ENCODE assay signal across 26 cellular contexts in genomic region chr20:57188056-57188455, GRCh38.
"Had no signal": no experiment of that assay in that cellular context is flagged by ENCODE, and none has a peak within 500 bp of the region (broad histone marks: within the 10 kb centered on the region; RNA-seq: fewer than 3 reads in every experiment).

No MANE protein-coding gene starts in this region.

- H3K9me3 ChIP-seq: ovary, psoas muscle, thoracic aorta, thyroid gland, tibial nerve, upper lobe of right lung, vagina had no signal

- H3K36me3 ChIP-seq: neural progenitor cell, ovary, thoracic aorta, thyroid gland, tibial nerve, upper lobe of right lung, vagina had no signal

- H3K9ac ChIP-seq: neural progenitor cell, parathyroid adenoma had no signal

- H3K9me3 Mint-ChIP-seq: natural killer cell treated with Interleukin-12 subunit alpha and Interleukin-12 subunit beta and Interleukin-15 and Interleukin-18, amount 100 ng/mL, for 72 hours; neural progenitor cell; stimulated activated naive CD8-positive, alpha-beta T cell treated with anti-CD3 and anti-CD28 coated beads, Interleukin-15, amount 100 ng/mL, for 72 hours had no signal

- H3K4me3 ChIP-seq: neural progenitor cell, ovary, psoas muscle, thoracic aorta, thyroid gland, tibial nerve, upper lobe of right lung, vagina had no signal

- H3K27ac ChIP-seq: neural progenitor cell, ovary, parathyroid adenoma, psoas muscle, thoracic aorta, thyroid gland, tibial nerve, upper lobe of right lung, vagina had no signal

- H3K79me2 ChIP-seq: parathyroid adenoma had no signal

- H2AFZ ChIP-seq: neural progenitor cell, parathyroid adenoma had no signal

- DNase-seq: naive B cell; naive thymus-derived CD8-positive, alpha-beta T cell; occipital lobe; ovary; right cardiac atrium; small intestine; stimulated activated CD4-positive, alpha-beta T cell treated with anti-CD3 and anti-CD28 coated beads, Interleukin-15, amount 100 ng/mL, for 24 hours; stimulated activated CD4-positive, alpha-beta T cell treated with anti-CD3 and anti-CD28 coated beads, Interleukin-4, amount 100 ng/mL, for 1 hour; stimulated activated CD4-positive, alpha-beta T cell treated with anti-CD3 and anti-CD28 coated beads, Interleukin-4, amount 100 ng/mL, for 4 hours; stimulated activated CD8-positive, alpha-beta memory T cell treated with anti-CD3 and anti-CD28 coated beads, Interleukin-4, amount 100 ng/mL, for 48 hours; stimulated activated naive CD4-positive, alpha-beta T cell; stimulated activated naive CD8-positive, alpha-beta T cell treated with anti-CD3 and anti-CD28 coated beads, Interleukin-15, amount 100 ng/mL, for 72 hours; stimulated activated naive CD8-positive, alpha-beta T cell treated with anti-CD3 and anti-CD28 coated beads, Interleukin-15, Interleukin-2, amounts not matched to agents 100 U/mL and 50 U/mL, for 24 hours; thyroid gland; trophoblast cell; upper lobe of right lung had no signal

- H3K4me2 ChIP-seq: neural progenitor cell had no signal

- H3K4me3 Mint-ChIP-seq: naive B cell; naive thymus-derived CD8-positive, alpha-beta T cell; natural killer cell treated with Interleukin-12 subunit alpha and Interleukin-12 subunit beta and Interleukin-15 and Interleukin-18, amount 100 ng/mL, for 72 hours; neural progenitor cell; stimulated activated memory B cell treated with anti-CD40 and anti-IgM and Interleukin-4, amounts not matched to agents 10 μg/mL and 1 μg/mL and 100 μg/mL, for 72 hours; stimulated activated naive CD8-positive, alpha-beta T cell treated with anti-CD3 and anti-CD28 coated beads, Interleukin-15, amount 100 ng/mL, for 72 hours had no signal

- H3K27me3 Mint-ChIP-seq: progenitor cell of endocrine pancreas had no signal

- FAIRE-seq: small intestine had no signal

- ATAC-seq: naive thymus-derived CD8-positive, alpha-beta T cell; natural killer cell treated with Interleukin-12 subunit alpha and Interleukin-12 subunit beta and Interleukin-15 and Interleukin-18, amount 100 ng/mL, for 72 hours; psoas muscle; right cardiac atrium; sciatic nerve; stimulated activated memory B cell treated with anti-CD40 and anti-IgM and Interleukin-4, amounts not matched to agents 10 μg/mL and 1 μg/mL and 100 μg/mL, for 72 hours; stimulated activated naive CD8-positive, alpha-beta T cell treated with anti-CD3 and anti-CD28 coated beads, Interleukin-15, amount 100 ng/mL, for 72 hours; stimulated activated naive CD8-positive, alpha-beta T cell treated with anti-CD3 and anti-CD28 coated beads, Interleukin-15, Interleukin-2, amounts not matched to agents 100 U/mL and 50 U/mL, for 24 hours; upper lobe of right lung had no signal

- H3K4me1 ChIP-seq: neural progenitor cell, parathyroid adenoma, psoas muscle, thyroid gland, tibial nerve, upper lobe of right lung, vagina had no signal

- H3K27me3 ChIP-seq: neural progenitor cell, ovary, thyroid gland, tibial nerve, upper lobe of right lung, vagina had no signal

- H3K4me1 Mint-ChIP-seq: naive B cell; naive thymus-derived CD8-positive, alpha-beta T cell; neural progenitor cell; stimulated activated memory B cell treated with anti-CD40 and anti-IgM and Interleukin-4, amounts not matched to agents 10 μg/mL and 1 μg/mL and 100 μg/mL, for 72 hours; stimulated activated naive CD8-positive, alpha-beta T cell treated with anti-CD3 and anti-CD28 coated beads, Interleukin-15, amount 100 ng/mL, for 72 hours had no signal

- H3K36me3 Mint-ChIP-seq: naive B cell; naive thymus-derived CD8-positive, alpha-beta T cell; natural killer cell treated with Interleukin-12 subunit alpha and Interleukin-12 subunit beta and Interleukin-15 and Interleukin-18, amount 100 ng/mL, for 72 hours; stimulated activated memory B cell treated with anti-CD40 and anti-IgM and Interleukin-4, amounts not matched to agents 10 μg/mL and 1 μg/mL and 100 μg/mL, for 72 hours had no signal

- H3K27ac Mint-ChIP-seq: naive thymus-derived CD8-positive, alpha-beta T cell; natural killer cell treated with Interleukin-12 subunit alpha and Interleukin-12 subunit beta and Interleukin-15 and Interleukin-18, amount 100 ng/mL, for 72 hours; neural progenitor cell; progenitor cell of endocrine pancreas; stimulated activated memory B cell treated with anti-CD40 and anti-IgM and Interleukin-4, amounts not matched to agents 10 μg/mL and 1 μg/mL and 100 μg/mL, for 72 hours; stimulated activated naive CD8-positive, alpha-beta T cell treated with anti-CD3 and anti-CD28 coated beads, Interleukin-15, amount 100 ng/mL, for 72 hours had no signal
